In the genomic region with DNA sequence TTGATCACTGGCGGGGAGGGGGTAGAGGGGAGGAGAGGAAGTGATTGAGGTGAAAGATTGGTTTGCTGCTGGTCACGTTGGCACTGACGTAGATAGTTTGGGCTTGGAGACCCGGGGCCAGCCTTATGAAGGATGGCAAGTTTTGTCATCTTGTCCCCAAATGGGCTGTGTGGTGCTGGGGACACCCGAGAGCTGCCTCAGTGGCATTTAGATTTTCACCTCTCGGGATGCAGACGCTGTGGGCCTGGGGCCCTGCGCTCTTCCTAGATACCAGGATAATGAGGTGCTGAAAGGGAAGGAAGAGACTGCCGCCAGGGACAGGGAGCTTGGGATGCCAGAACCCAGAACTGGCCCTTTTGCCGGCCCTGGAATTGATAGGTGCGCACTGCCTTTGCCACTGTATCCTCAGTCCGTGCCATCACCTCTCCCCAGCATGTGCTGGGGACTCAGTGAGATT, we compare ENCODE assay signal across 8 cellular contexts. TPM values are rescaled to one million over a fixed set of nuclear protein-coding genes. Genes with fewer than 3 reads are reported as not detected.
DNase-seq lines count a peak whose midpoint lies in the region; ATAC-seq and TF ChIP-seq lines count a peak whose summit lies in the region.

No MANE protein-coding gene starts in this region.

- POLR2A ChIA-PET in naive thymus-derived CD8-positive, alpha-beta T cell (lab: Charles Lee) = interaction anchor here (1.0 to 6.0 kb wide), 6 partner anchors 16 to 110 kb away, joined by 3 to 55 read pairs (median 14); a partner anchor contains a TSS

- ATAC-seq in naive thymus-derived CD8-positive, alpha-beta T cell = no peak
- ATAC-seq in upper lobe of right lung = no peak
- ATAC-seq in HG03108 (IDR thresholded peaks at IDR 0.05; ENCODE audit: unreplicated experiment) = no peak
- no peak for ATAC-seq in GM18873 (IDR thresholded peaks at IDR 0.05; ENCODE audit: low FRiP score, unreplicated experiment)

- H3K4me1 ChIP-seq in left ventricle myocardium inferior = peaks cover 58% of the 10 kb centered on the region
- H3K4me1 ChIP-seq in right atrium auricular region = peaks cover 0 to 56% of the 10 kb centered on the region in 2 donors
- peaks cover 27% of the 10 kb centered on the region for H3K4me1 ChIP-seq in adipocyte (ENCODE audit: control insufficient read depth, insufficient read depth, low read length)
- H3K4me1 ChIP-seq in upper lobe of right lung = peaks cover 50% of the 10 kb centered on the region

- H3K9me3 Mint-ChIP-seq in naive thymus-derived CD8-positive, alpha-beta T cell = no peaks in the 10 kb centered on the region

- intact Hi-C loops in left ventricle myocardium inferior (cut with micrococcal nuclease) = loop anchor here (10.0 kb wide), 1 partner anchor 64 kb away; no protein-coding TSS in a partner anchor
- intact Hi-C loops in upper lobe of right lung (cut with DNase I) = loop anchor here (5.0 kb wide), 1 partner anchor 61 kb away; no protein-coding TSS in a partner anchor

- peak overlapping the region; percentile 59 to 95 (median 84) for H3K27ac Mint-ChIP-seq in naive thymus-derived CD8-positive, alpha-beta T cell

- TF ChIP-seq CTCF in left ventricle myocardium inferior (IDR thresholded peaks at IDR 0.05; ENCODE audit: borderline replicate concordance) (no peak), right atrium auricular region (IDR thresholded peaks at IDR 0.05) (no peak), upper lobe of right lung (IDR thresholded peaks at IDR 0.05) (no peak)

- DNase-seq in left ventricle myocardium inferior (no peak), right atrium auricular region (ENCODE audit: low spot score) (no peak), adipocyte (ENCODE audit: low read depth) (no peak), upper lobe of right lung (no peak), NCI-H1048 (lab: John Stamatoyannopoulos, UW) (no peak)
- no peak for DNase-seq in naive thymus-derived CD8-positive, alpha-beta T cell

- H3K27ac ChIP-seq in left ventricle myocardium inferior (replicated peaks) = peak overlapping the region; percentile 97
- H3K27ac ChIP-seq in right atrium auricular region = peak overlapping the region in 1 of 2 donors; percentile 88
- H3K27ac ChIP-seq in upper lobe of right lung = peak overlapping the region; percentile 96

- no peaks in the 10 kb centered on the region for H3K9me3 ChIP-seq in left ventricle myocardium inferior (replicated peaks)
- no peaks in the 10 kb centered on the region for H3K9me3 ChIP-seq in right atrium auricular region
- no peaks in the 10 kb centered on the region for H3K9me3 ChIP-seq in adipocyte (ENCODE audit: control insufficient read depth, low read length)
- H3K9me3 ChIP-seq in upper lobe of right lung = no peaks in the 10 kb centered on the region

- H3K27me3 Mint-ChIP-seq in naive thymus-derived CD8-positive, alpha-beta T cell = no peaks in the 10 kb centered on the region

- H3K27me3 ChIP-seq in left ventricle myocardium inferior (ENCODE audit: low read depth) (no peaks in the 10 kb centered on the region), right atrium auricular region (no peaks in the 10 kb centered on the region), adipocyte (replicated peaks; ENCODE audit: control insufficient read depth, insufficient read depth, low read length) (no peaks in the 10 kb centered on the region), upper lobe of right lung (no peaks in the 10 kb centered on the region)

- H3K4me3 Mint-ChIP-seq in naive thymus-derived CD8-positive, alpha-beta T cell = peak overlapping the region; percentile 19 to 87 (median 66)

- H3K36me3 Mint-ChIP-seq in naive thymus-derived CD8-positive, alpha-beta T cell = peaks cover 0 to 18% (median 1%) of the 10 kb centered on the region in 3 donors

- H3K4me1 Mint-ChIP-seq in naive thymus-derived CD8-positive, alpha-beta T cell = peaks cover 9 to 43% (median 37%) of the 10 kb centered on the region in 4 donors

- H3K9ac ChIP-seq in adipocyte (ENCODE audit: low read length) = peak overlapping the region; percentile 85

- peaks cover 26% of the 10 kb centered on the region for H3K36me3 ChIP-seq in left ventricle myocardium inferior
- peaks cover 16% of the 10 kb centered on the region for H3K36me3 ChIP-seq in right atrium auricular region
- peaks cover 21% of the 10 kb centered on the region for H3K36me3 ChIP-seq in adipocyte (ENCODE audit: control insufficient read depth, insufficient read depth, low read length, severe bottlenecking)
- H3K36me3 ChIP-seq in upper lobe of right lung = peaks cover 26% of the 10 kb centered on the region

- H3K4me3 ChIP-seq in left ventricle myocardium inferior (no peak overlapping the region), right atrium auricular region (no peak overlapping the region), adipocyte (ENCODE audit: low read length) (no peak overlapping the region), upper lobe of right lung (no peak overlapping the region)

RNA-seq across cellular contexts. Expression of a gene that starts 1.4 kb away (rescaled TPM):
- total RNA-seq in left ventricle myocardium inferior (9.5 TPM), right atrium auricular region (10 to 100 TPM; 39.9 to 56.8 TPM), upper lobe of right lung (82.0 TPM)
- total RNA-seq in naive thymus-derived CD8-positive, alpha-beta T cell = 1 to 10 TPM in 1 of 2 experiments, under 1 TPM in 1; 0.86 to 1.0 TPM
- polyA plus RNA-seq in naive thymus-derived CD8-positive, alpha-beta T cell = 10 to 100 TPM; 21.2 to 43.9 (median 37.3) TPM

RNA-seq across cellular contexts. Expression of a gene that starts 17.2 kb away (rescaled TPM):
- total RNA-seq in left ventricle myocardium inferior (17.1 TPM), right atrium auricular region (10 to 100 TPM; 21.2 to 21.8 TPM), upper lobe of right lung (95.5 TPM)
- total RNA-seq in naive thymus-derived CD8-positive, alpha-beta T cell = 10 to 100 TPM; 72.5 to 73.4 TPM
- 10 to 100 TPM; 24.3 to 46.6 (median 32.7) TPM for polyA plus RNA-seq in naive thymus-derived CD8-positive, alpha-beta T cell
